ENCODE assay signal across 12 cellular contexts in genomic region chr11:90250970-90251369, GRCh38. TPM values are rescaled to one million over a fixed set of nuclear protein-coding genes. Genes with fewer than 3 reads are reported as not detected.
DNase-seq lines count a peak whose midpoint lies in the region; ATAC-seq and TF ChIP-seq lines count a peak whose summit lies in the region.
"Had no signal": no experiment of that assay in that cellular context is flagged by ENCODE, and none has a peak within 500 bp of the region (broad histone marks: within the 10 kb centered on the region; RNA-seq: fewer than 3 reads in every experiment).

No MANE protein-coding gene starts in this region.

- no peaks in the 10 kb centered on the region for H3K9me3 Mint-ChIP-seq in activated CD8-positive, alpha-beta T cell treated with anti-CD3 and anti-CD28 coated beads for 36 hours
- H3K9me3 Mint-ChIP-seq in stimulated activated naive CD8-positive, alpha-beta T cell treated with anti-CD3 and anti-CD28 coated beads, Interleukin-15, Interleukin-2, amounts not matched to agents 100 ng/mL and 50 ng/mL, for 24 hours: no peaks in the 10 kb centered on the region

- H3K27me3 ChIP-seq in right cardiac atrium (ENCODE audit: control insufficient read depth, insufficient read depth): no peaks in the 10 kb centered on the region
- H3K27me3 ChIP-seq: BLaER1, body of pancreas had no signal

- intact Hi-C loops in right cardiac atrium (cut with DNase I) (no loop called here), cardiac septum (cut with DNase I) (no loop called here)
- intact Hi-C loops in activated CD8-positive, alpha-beta T cell treated with anti-CD3 and anti-CD28 coated beads for 36 hours (cut with micrococcal nuclease): no loop called here

- peak overlapping the region; percentile 63 for H3K27ac Mint-ChIP-seq in activated CD8-positive, alpha-beta T cell treated with anti-CD3 and anti-CD28 coated beads for 36 hours
- peak overlapping the region; percentile 42 for H3K27ac Mint-ChIP-seq in stimulated activated naive CD8-positive, alpha-beta T cell treated with anti-CD3 and anti-CD28 coated beads, Interleukin-15, Interleukin-2, amounts not matched to agents 100 ng/mL and 50 ng/mL, for 24 hours

- ATAC-seq in right cardiac atrium: no peak
- ATAC-seq in activated CD8-positive, alpha-beta T cell treated with anti-CD3 and anti-CD28 coated beads for 36 hours: peak; percentile 80
- ATAC-seq: body of pancreas had no signal

- H3K4me1 Mint-ChIP-seq in activated CD8-positive, alpha-beta T cell treated with anti-CD3 and anti-CD28 coated beads for 36 hours (ENCODE audit: low read depth): peaks cover 13% of the 10 kb centered on the region
- peaks cover 12% of the 10 kb centered on the region for H3K4me1 Mint-ChIP-seq in stimulated activated naive CD8-positive, alpha-beta T cell treated with anti-CD3 and anti-CD28 coated beads, Interleukin-15, Interleukin-2, amounts not matched to agents 100 ng/mL and 50 ng/mL, for 24 hours (ENCODE audit: low read depth)

- no peak for DNase-seq in right cardiac atrium
- no peak for DNase-seq in cardiac septum (ENCODE audit: low spot score)
- DNase-seq in HS-27A (ENCODE audit: low read depth): peak; percentile 34
- peak; percentile 28 for DNase-seq in activated CD8-positive, alpha-beta T cell treated with anti-CD3 and anti-CD28 coated beads for 36 hours
- DNase-seq in SKM-1 (lab: John Stamatoyannopoulos, UW; ENCODE audit: unreplicated experiment): no peak
- no peak for DNase-seq in NCI-H446 treated with DMSO at 0.1 percent for 48 hours (lab: John Stamatoyannopoulos, UW)
- DNase-seq in NCI-H146 treated with DMSO at 0.1 percent for 48 hours (lab: John Stamatoyannopoulos, UW; ENCODE audit: unreplicated experiment): no peak
- DNase-seq: body of pancreas, IMR-90, NCI-H748 treated with DMSO at 0.1 percent for 48 hours had no signal

- POLR2A ChIA-PET in activated CD8-positive, alpha-beta T cell treated with anti-CD3 and anti-CD28 coated beads for 36 hours (lab: Charles Lee): interaction anchor here (0.8 kb wide), 1 partner anchor 29 kb away, joined by 3 read pairs; the partner anchor contains the start of gene CHORDC1

- no peak overlapping the region for H3K27ac ChIP-seq in right cardiac atrium (ENCODE audit: low read length)
- H3K27ac ChIP-seq: BLaER1, body of pancreas had no signal

- CTCF ChIA-PET in activated CD8-positive, alpha-beta T cell treated with anti-CD3 and anti-CD28 coated beads for 36 hours (lab: Charles Lee): interaction anchor here (0.9 to 1.0 kb wide), 3 partner anchors 46 to 998 kb away, joined by 3 read pairs; no protein-coding TSS in a partner anchor

- peak overlapping the region; percentile 2 for H3K4me3 ChIP-seq in right cardiac atrium (ENCODE audit: low read length)
- H3K4me3 ChIP-seq: BLaER1, body of pancreas had no signal

- no peaks in the 10 kb centered on the region for H3K36me3 Mint-ChIP-seq in activated CD8-positive, alpha-beta T cell treated with anti-CD3 and anti-CD28 coated beads for 36 hours (ENCODE audit: low read depth)
- H3K36me3 Mint-ChIP-seq in stimulated activated naive CD8-positive, alpha-beta T cell treated with anti-CD3 and anti-CD28 coated beads, Interleukin-15, Interleukin-2, amounts not matched to agents 100 ng/mL and 50 ng/mL, for 24 hours (ENCODE audit: low read depth): no peaks in the 10 kb centered on the region

- H3K27me3 Mint-ChIP-seq in activated CD8-positive, alpha-beta T cell treated with anti-CD3 and anti-CD28 coated beads for 36 hours: peaks cover 6% of the 10 kb centered on the region
- H3K27me3 Mint-ChIP-seq in stimulated activated naive CD8-positive, alpha-beta T cell treated with anti-CD3 and anti-CD28 coated beads, Interleukin-15, Interleukin-2, amounts not matched to agents 100 ng/mL and 50 ng/mL, for 24 hours: peaks cover 6% of the 10 kb centered on the region

- no peak for TF ChIP-seq CTCF in activated CD8-positive, alpha-beta T cell treated with anti-CD3 and anti-CD28 coated beads for 36 hours (IDR thresholded peaks at IDR 0.05)

- H3K4me1 ChIP-seq in right cardiac atrium (ENCODE audit: control insufficient read depth, insufficient read depth, low read length): no peaks in the 10 kb centered on the region
- H3K4me1 ChIP-seq: body of pancreas had no signal

- no peaks in the 10 kb centered on the region for H3K9me3 ChIP-seq in right cardiac atrium (ENCODE audit: control insufficient read depth, low read length)
- H3K9me3 ChIP-seq: BLaER1, body of pancreas had no signal

- H3K4me3 Mint-ChIP-seq in activated CD8-positive, alpha-beta T cell treated with anti-CD3 and anti-CD28 coated beads for 36 hours: peak overlapping the region; percentile 74
- peak overlapping the region; percentile 78 for H3K4me3 Mint-ChIP-seq in stimulated activated naive CD8-positive, alpha-beta T cell treated with anti-CD3 and anti-CD28 coated beads, Interleukin-15, Interleukin-2, amounts not matched to agents 100 ng/mL and 50 ng/mL, for 24 hours

- WGBS in right cardiac atrium: 49% methylated on average over 8 of the region's 8 CpGs

RNA-seq across cellular contexts. Expression of gene CHORDC1, which starts 28.1 kb away (rescaled TPM):
- 10 to 100 TPM; 30.6 to 49.9 (median 43.4) TPM for total RNA-seq in right cardiac atrium
- 30.9 TPM for polyA plus RNA-seq in right cardiac atrium
- total RNA-seq in cardiac septum: 38.4 TPM
- 10 to 100 TPM; 75.7 to 82.6 TPM for total RNA-seq in activated CD8-positive, alpha-beta T cell treated with anti-CD3 and anti-CD28 coated beads for 36 hours

Comparison
In these comparisons a context has a peak if more than half of its experiments do, and no peak if none do; other contexts are left out.
1. DNase-seq: peak in HS-27A (single experiment) and activated CD8-positive, alpha-beta T cell treated with anti-CD3 and anti-CD28 coated beads for 36 hours (single experiment); none in right cardiac atrium (0 of 3), cardiac septum (single experiment), SKM-1 (single experiment), NCI-H446 treated with DMSO at 0.1 percent for 48 hours (single experiment) and NCI-H146 treated with DMSO at 0.1 percent for 48 hours (single experiment).